30 cellular contexts compared by ENCODE assay signal in genomic region chr16:80788016-80788415, GRCh38. TPM values are rescaled to one million over a fixed set of nuclear protein-coding genes. Genes with fewer than 3 reads are reported as not detected.
DNase-seq lines count a peak whose midpoint lies in the region; FAIRE-seq and TF ChIP-seq lines count a peak whose summit lies in the region.
"Had no signal": no experiment of that assay in that cellular context is flagged by ENCODE, and none has a peak within 500 bp of the region (broad histone marks: within the 10 kb centered on the region; RNA-seq: fewer than 3 reads in every experiment).

No MANE protein-coding gene starts in this region.

- no peaks in the 10 kb centered on the region for H3K27me3 ChIP-seq in GM23248 (replicated peaks; ENCODE audit: insufficient read depth)
- H3K27me3 ChIP-seq in bronchial epithelial cell (ENCODE audit: control insufficient read depth, insufficient read depth, low read length) = no peaks in the 10 kb centered on the region
- H3K27me3 ChIP-seq in endodermal cell (ENCODE audit: control insufficient read depth, insufficient read depth, low read length, poor library complexity, severe bottlenecking) = no peaks in the 10 kb centered on the region
- H3K27me3 ChIP-seq: gastrocnemius medialis, hepatocyte, SJSA1, upper lobe of left lung had no signal

- FAIRE-seq in bronchial epithelial cell (lab: Jason Lieb, UNC) = no peak
- FAIRE-seq: GM12892 had no signal

- H3K9ac ChIP-seq in GM23248 (no peak overlapping the region), endodermal cell (ENCODE audit: extremely low read depth, low read length, poor library complexity, severe bottlenecking) (no peak overlapping the region)

- no peaks in the 10 kb centered on the region for H3K4me1 ChIP-seq in GM23248 (ENCODE audit: insufficient read depth)
- H3K4me1 ChIP-seq in endodermal cell (ENCODE audit: control insufficient read depth, insufficient read depth, low read length) = no peaks in the 10 kb centered on the region
- H3K4me1 ChIP-seq: gastrocnemius medialis, SJSA1, upper lobe of left lung had no signal

- in situ Hi-C loops in GM23248 (cut with MboI) = no loop called here

- peaks cover 79% of the 10 kb centered on the region for H3K79me2 ChIP-seq in GM23248 (ENCODE audit: insufficient read depth)

- no peaks in the 10 kb centered on the region for H3F3A ChIP-seq in GM23248 (ENCODE audit: insufficient read depth)

- peaks cover 3% of the 10 kb centered on the region for H3K4me1 Mint-ChIP-seq in endodermal cell
- H3K4me1 Mint-ChIP-seq: neural crest cell had no signal

- H2AFZ ChIP-seq in GM23248 = no peak overlapping the region
- H2AFZ ChIP-seq: hepatocyte had no signal

- no peaks in the 10 kb centered on the region for H3K27me3 Mint-ChIP-seq in endodermal cell (ENCODE audit: insufficient read depth)
- H3K27me3 Mint-ChIP-seq: CD4-positive, alpha-beta T cell; memory B cell; T-cell had no signal

- H3K4me3 ChIP-seq in AG09309 (ENCODE audit: control insufficient read depth, low read depth, low read length) = no peak overlapping the region
- no peak overlapping the region for H3K4me3 ChIP-seq in GM23248
- H3K4me3 ChIP-seq in bronchial epithelial cell (ENCODE audit: low read depth, low read length) = no peak overlapping the region
- no peak overlapping the region for H3K4me3 ChIP-seq in endodermal cell (ENCODE audit: low read length)
- H3K4me3 ChIP-seq: gastrocnemius medialis, hepatocyte, SJSA1, upper lobe of left lung had no signal

- H3K9me3 ChIP-seq in GM23248 (ENCODE audit: low read depth) (no peaks in the 10 kb centered on the region), endodermal cell (ENCODE audit: control insufficient read depth, low read length) (peaks cover 7% of the 10 kb centered on the region)
- H3K9me3 ChIP-seq: gastrocnemius medialis, SJSA1 had no signal

- H3K27ac Mint-ChIP-seq in endodermal cell = no peak overlapping the region
- H3K27ac Mint-ChIP-seq: CD4-positive, alpha-beta T cell; H9; memory B cell; stimulated activated naive B cell treated with anti-CD40 and anti-IgM and Interleukin-4, amounts not matched to agents 10 μg/mL and 1 μg/mL and 100 μg/mL, for 72 hours; T-cell had no signal

- no peak overlapping the region for H3K4me3 Mint-ChIP-seq in endodermal cell
- H3K4me3 Mint-ChIP-seq: CD4-positive, alpha-beta T cell; H9; memory B cell; neural crest cell; stimulated activated naive B cell treated with anti-CD40 and anti-IgM and Interleukin-4, amounts not matched to agents 10 μg/mL and 1 μg/mL and 100 μg/mL, for 72 hours; T-cell had no signal

- WGBS in GM23248 (ENCODE audit: low coverage in 1 of 2, low lambda C conversion rate in 2 of 2, missing lambda C conversion rate in 2 of 2), 2 experiments = 10 to 15% methylated on average over 2 of the region's 2 CpGs
- WGBS in endodermal cell (ENCODE audit: insufficient coverage in 1 of 2, insufficient read length in 1 of 2), 2 experiments = 51 to 75% methylated on average over 2 of the region's 2 CpGs

- H3K9me2 ChIP-seq in GM23248 (ENCODE audit: insufficient read depth) = no peaks in the 10 kb centered on the region

- peaks cover 35% of the 10 kb centered on the region for H3K9me3 Mint-ChIP-seq in endodermal cell

- H4K20me1 ChIP-seq in GM23248 (ENCODE audit: insufficient read depth) = no peaks in the 10 kb centered on the region

- peaks cover 9% of the 10 kb centered on the region for H3K36me3 Mint-ChIP-seq in endodermal cell (ENCODE audit: low read depth)

- H3K36me3 ChIP-seq in GM23248 (ENCODE audit: low read depth) (no peaks in the 10 kb centered on the region), bronchial epithelial cell (ENCODE audit: control insufficient read depth, insufficient read depth, low read length) (no peaks in the 10 kb centered on the region), endodermal cell (ENCODE audit: control insufficient read depth, insufficient read depth, low read length) (no peaks in the 10 kb centered on the region)
- H3K36me3 ChIP-seq: gastrocnemius medialis, SJSA1, upper lobe of left lung had no signal

- H3K27ac ChIP-seq in GM23248 (no peak overlapping the region), endodermal cell (ENCODE audit: low read depth, low read length) (no peak overlapping the region)
- H3K27ac ChIP-seq: gastrocnemius medialis, hepatocyte, SJSA1, upper lobe of left lung had no signal

- H3K4me2 ChIP-seq in GM23248 (ENCODE audit: unreplicated experiment) = no peak overlapping the region
- H3K4me2 ChIP-seq: hepatocyte had no signal

- DNase-seq in AG09309 (ENCODE audit: low read depth) (peak; percentile 11), GM23248 (peak; percentile 54), bronchial epithelial cell (ENCODE audit: low read depth) (peak; percentile 65), kidney tubule cell (ENCODE audit: low spot score) (peak; percentile 29), endodermal cell (no peak), NCI-H1694 treated with DMSO at 0.1 percent for 48 hours (lab: John Stamatoyannopoulos, UW) (no peak)
- DNase-seq in stimulated activated CD4-positive, alpha-beta T cell treated with anti-CD3 and anti-CD28 coated beads, Interleukin-1b, Interleukin-23, amount 100 ng/mL, for 48 hours = no peak
- DNase-seq: activated CD4-positive, CD25-positive, alpha-beta regulatory T cell treated with anti-CD3 and anti-CD28 coated beads, Interleukin-2, amount 50 U/mL, for 72 hours; activated gamma-delta T cell treated with Interleukin-2 at 50 U/mL for 16 hours; CD4-positive, alpha-beta T cell; effector CD4-positive, alpha-beta T cell; erythroblast; gastrocnemius medialis; H9; KG1; left colon; NCI-H1417 treated with DMSO at 0.1 percent for 48 hours; NCI-H2107; NCI-H446; NCI-H774; right cardiac atrium; stimulated activated CD4-positive, alpha-beta T cell treated with anti-CD3 and anti-CD28 coated beads, Interleukin-4, amount 100 ng/mL, for 4 hours; stimulated activated naive B cell treated with anti-CD40 and anti-IgM and Interleukin-4, amounts not matched to agents 10 μg/mL and 1 μg/mL and 100 μg/mL, for 72 hours; T-cell; upper lobe of left lung had no signal

- no peak for TF ChIP-seq CTCF in AG09309 (IDR thresholded peaks at IDR 0.05; ENCODE audit: control insufficient read depth, insufficient read depth, low read depth, low read length, missing control alignments)
- TF ChIP-seq CTCF in bronchial epithelial cell (IDR thresholded peaks at IDR 0.05; ENCODE audit: insufficient read depth, low read length, severe bottlenecking) = no peak
- TF ChIP-seq CTCF in endodermal cell (conservative IDR thresholded peaks at IDR 0.05) = no peak

RNA-seq across cellular contexts. Expression of gene CDYL2, which starts 16.4 kb away (rescaled TPM):
- 5.2 and 15.7 TPM in 2 replicates for total RNA-seq in GM23248 (2014; rRNA removed; shearing (Covaris generic))
- 1.9 and 2.1 TPM in 2 replicates for polyA plus RNA-seq in GM23248 (2016; fragmentation: Nextera tagmentation; extraction: Ambion mirVana)
- total RNA-seq in bronchial epithelial cell = 1.1 and 1.4 TPM in 2 replicates
- total RNA-seq in endodermal cell = 10 to 100 TPM in 1 of 2 donors, 1 to 10 TPM in 1; 9.9 to 12.8 TPM
- 2.7 TPM for polyA plus RNA-seq in endodermal cell (2013, experiment 1 of 2)
- 3.6 TPM for polyA plus RNA-seq in endodermal cell (2013, experiment 2 of 2)

Comparison
In these comparisons a context has a peak if more than half of its experiments do, and no peak if none do; other contexts are left out.
1. DNase-seq: peak in AG09309 (single experiment), GM23248 (single experiment), bronchial epithelial cell (single experiment) and kidney tubule cell (single experiment); none in endodermal cell (single experiment), NCI-H1694 treated with DMSO at 0.1 percent for 48 hours (single experiment) and stimulated activated CD4-positive, alpha-beta T cell treated with anti-CD3 and anti-CD28 coated beads, Interleukin-1b, Interleukin-23, amount 100 ng/mL, for 48 hours (single experiment).